Comparison of ENCODE assay signal across 10 cellular contexts in genomic region chr1:204530932-204531331, GRCh38. TPM values are rescaled to one million over a fixed set of nuclear protein-coding genes. Genes with fewer than 3 reads are reported as not detected.
A peak's percentile ranks its signal among the peaks of the same experiment; 100 is the strongest.
DNase-seq lines count a peak whose midpoint lies in the region; ATAC-seq lines count a peak whose summit lies in the region.
"Had no signal": no experiment of that assay in that cellular context is flagged by ENCODE, and none has a peak within 500 bp of the region (broad histone marks: within the 10 kb centered on the region; RNA-seq: fewer than 3 reads in every experiment).

No MANE protein-coding gene starts in this region.

- peaks cover 32% of the 10 kb centered on the region for H3K4me1 Mint-ChIP-seq in activated T-cell treated with anti-CD3 and anti-CD28 coated beads, Interleukin-2, amount 50 U/mL, for 24 hours (ENCODE audit: low read depth)
- H3K4me1 Mint-ChIP-seq in IgD-negative memory B cell, result peaks cover 12 to 15% (median 14%) of the 10 kb centered on the region in 3 donors
- H3K4me1 Mint-ChIP-seq: nephron progenitor cell had no signal

- peak overlapping the region; percentile 63 for H3K27ac Mint-ChIP-seq in activated T-cell treated with anti-CD3 and anti-CD28 coated beads, Interleukin-2, amount 50 U/mL, for 24 hours
- peak overlapping the region; percentile 8 to 87 (median 48) for H3K27ac Mint-ChIP-seq in IgD-negative memory B cell
- H3K27ac Mint-ChIP-seq: nephron progenitor cell had no signal

- H3K4me1 ChIP-seq in thymus (ENCODE audit: control insufficient read depth, insufficient read depth, low read length), result peaks cover 30% of the 10 kb centered on the region

- H3K27ac ChIP-seq in thymus (ENCODE audit: low read depth), result no peak overlapping the region

- no peaks in the 10 kb centered on the region for H3K27me3 Mint-ChIP-seq in activated T-cell treated with anti-CD3 and anti-CD28 coated beads, Interleukin-2, amount 50 U/mL, for 24 hours
- no peaks in the 10 kb centered on the region for H3K27me3 Mint-ChIP-seq in IgD-negative memory B cell

- peak overlapping the region; percentile 23 for H3K4me3 ChIP-seq in thymus (ENCODE audit: low read length)

- no peak overlapping the region for H3K4me3 Mint-ChIP-seq in activated T-cell treated with anti-CD3 and anti-CD28 coated beads, Interleukin-2, amount 50 U/mL, for 24 hours
- peak overlapping the region in 2 of 4 donors; percentile 0 to 1 for H3K4me3 Mint-ChIP-seq in IgD-negative memory B cell
- H3K4me3 Mint-ChIP-seq: nephron progenitor cell had no signal

- DNase-seq in activated T-cell treated with anti-CD3 and anti-CD28 coated beads, Interleukin-2, amount 50 U/mL, for 24 hours, result no peak
- no peak for DNase-seq in activated T-cell treated with anti-CD3 and anti-CD28 coated beads, Interleukin-2, amount 50 U/mL, for 1 hour
- DNase-seq in NCI-H345 (lab: John Stamatoyannopoulos, UW) (no peak), posterior vena cava (ENCODE audit: low spot score) (no peak), cerebellar cortex (ENCODE audit: low spot score) (no peak)
- DNase-seq: NCI-H2029 treated with DMSO at 0.1 percent for 48 hours, nephron progenitor cell had no signal

- no peaks in the 10 kb centered on the region for H3K9me3 Mint-ChIP-seq in activated T-cell treated with anti-CD3 and anti-CD28 coated beads, Interleukin-2, amount 50 U/mL, for 24 hours
- H3K9me3 Mint-ChIP-seq in IgD-negative memory B cell, result no peaks in the 10 kb centered on the region
- H3K9me3 Mint-ChIP-seq: nephron progenitor cell had no signal

- peaks cover 96% of the 10 kb centered on the region for H3K36me3 Mint-ChIP-seq in activated T-cell treated with anti-CD3 and anti-CD28 coated beads, Interleukin-2, amount 50 U/mL, for 24 hours (ENCODE audit: low read depth)
- no peaks in the 10 kb centered on the region for H3K36me3 Mint-ChIP-seq in IgD-negative memory B cell

- peak; percentile 87 for ATAC-seq in HG02759 (IDR thresholded peaks at IDR 0.05; ENCODE audit: unreplicated experiment)

- H3K9me3 ChIP-seq in thymus (ENCODE audit: control insufficient read depth), result no peaks in the 10 kb centered on the region

- H3K27me3 ChIP-seq in thymus (ENCODE audit: control insufficient read depth, insufficient read depth), result no peaks in the 10 kb centered on the region

- 97% methylated on average over 1 of the region's 1 CpG for WGBS in thymus

- H3K36me3 ChIP-seq in thymus (ENCODE audit: control insufficient read depth, insufficient read depth), result peaks cover 62% of the 10 kb centered on the region

- intact Hi-C loops in posterior vena cava (cut with DNase I), result no loop called here

RNA-seq across cellular contexts. Expression of gene MDM4, which starts 14.7 kb away (rescaled TPM):
- polyA plus RNA-seq in IgD-negative memory B cell (23.9 TPM), thymus (41.0 TPM)
- 10 to 100 TPM; 65.1 to 75.9 TPM for total RNA-seq in posterior vena cava

RNA-seq across cellular contexts. Expression of gene PIK3C2B, which starts 36.3 kb away (rescaled TPM):
- polyA plus RNA-seq in IgD-negative memory B cell (8.1 TPM), thymus (12.6 TPM)
- 10 to 100 TPM; 33.7 to 36.9 TPM for total RNA-seq in posterior vena cava
